ENCODE assay signal across 11 cellular contexts in genomic region chr1:231934797-231935196, GRCh38.
DNase-seq lines count a peak whose midpoint lies in the region; ATAC-seq lines count a peak whose summit lies in the region.
"Had no signal": no experiment of that assay in that cellular context is flagged by ENCODE, and none has a peak within 500 bp of the region (broad histone marks: within the 10 kb centered on the region; RNA-seq: fewer than 3 reads in every experiment).

No MANE protein-coding gene starts in this region.

- no peak for ATAC-seq in GM18861 (IDR thresholded peaks at IDR 0.05; ENCODE audit: unreplicated experiment)
- ATAC-seq in GM18498 (IDR thresholded peaks at IDR 0.05; ENCODE audit: unreplicated experiment) = no peak
- ATAC-seq in HG03097 (IDR thresholded peaks at IDR 0.05; ENCODE audit: low FRiP score, unreplicated experiment) = no peak
- ATAC-seq: naive thymus-derived CD8-positive, alpha-beta T cell; Panc1 had no signal

- DNase-seq in Daoy (ENCODE audit: low read depth) = peak; percentile 62
- DNase-seq in NCI-H524 treated with DMSO at 0.1 percent for 48 hours (lab: John Stamatoyannopoulos, UW) = peak; percentile 67
- DNase-seq in cerebellum (ENCODE audit: low spot score) = peak; percentile 62
- peak; percentile 98 for DNase-seq in myocyte (ENCODE audit: low read depth)
- no peak for DNase-seq in GOT3 (lab: John Stamatoyannopoulos, UW)
- DNase-seq: hippocampal formation; naive thymus-derived CD8-positive, alpha-beta T cell had no signal
